In genomic region chr11:72781063-72781312, GRCh38 we compare ENCODE assay signal across 9 cellular contexts. TPM values are rescaled to one million over a fixed set of nuclear protein-coding genes. Genes with fewer than 3 reads are reported as not detected.
DNase-seq lines count a peak whose midpoint lies in the region; ATAC-seq, FAIRE-seq and TF ChIP-seq lines count a peak whose summit lies in the region.
"Had no signal": no experiment of that assay in that cellular context is flagged by ENCODE, and none has a peak within 500 bp of the region (broad histone marks: within the 10 kb centered on the region; RNA-seq: fewer than 3 reads in every experiment).

No MANE protein-coding gene starts in this region.

- H3K9me3 ChIP-seq in duodenal mucosa (ENCODE audit: control insufficient read depth in 1 of 2, low read length in 2 of 2) = no peaks in the 10 kb centered on the region

- TF ChIP-seq CTCF in C4-2B (conservative IDR thresholded peaks at IDR 0.05) (no peak), nephron progenitor cell (IDR thresholded peaks at IDR 0.05) (no peak)

- no peak for ATAC-seq in HG02678 (IDR thresholded peaks at IDR 0.05; ENCODE audit: unreplicated experiment)

- no peaks in the 10 kb centered on the region for H3K27me3 ChIP-seq in duodenal mucosa (ENCODE audit: control insufficient read depth in 1 of 2, insufficient read depth in 2 of 2, low read length in 2 of 2)

- H3K27ac ChIP-seq in C4-2B (peak overlapping the region; percentile 68), duodenal mucosa (ENCODE audit: low read depth, low read length) (peak overlapping the region; percentile 61)

- peaks cover 76 to 84% of the 10 kb centered on the region in 2 donors for H3K4me1 ChIP-seq in duodenal mucosa (ENCODE audit: control insufficient read depth in 1 of 2, insufficient read depth in 2 of 2, low read length in 2 of 2)

- no peaks in the 10 kb centered on the region for H3K9me3 Mint-ChIP-seq in nephron progenitor cell

- H3K4me3 Mint-ChIP-seq in nephron progenitor cell = peak overlapping the region; percentile 72

- peaks cover 37% of the 10 kb centered on the region for H3K27me3 Mint-ChIP-seq in nephron progenitor cell (ENCODE audit: low read depth, poor library complexity)

- H3K36me3 Mint-ChIP-seq in nephron progenitor cell (ENCODE audit: low read depth) = no peaks in the 10 kb centered on the region

- H3K4me1 Mint-ChIP-seq in nephron progenitor cell = peaks cover 60% of the 10 kb centered on the region

- H3K4me3 ChIP-seq in duodenal mucosa (ENCODE audit: low read depth in 1 of 2, low read length in 2 of 2) = peak overlapping the region; percentile 54 to 77

- H3K9ac ChIP-seq in duodenal mucosa (ENCODE audit: low read depth in 1 of 2, low read length in 2 of 2) = peak overlapping the region; percentile 65 to 83

- peaks cover 0 to 3% of the 10 kb centered on the region in 2 donors for H3K36me3 ChIP-seq in duodenal mucosa (ENCODE audit: control insufficient read depth in 1 of 2, insufficient read depth in 2 of 2, low read length in 2 of 2)

- DNase-seq in LoVo (ENCODE audit: low spot score) (peak; percentile 23), nephron progenitor cell (no peak), DMS 273 treated with DMSO at 0.1 percent for 48 hours (lab: John Stamatoyannopoulos, UW) (no peak), HTR-8/SVneo (ENCODE audit: insufficient read length, low spot score) (no peak), mucosa of gallbladder (ENCODE audit: low spot score) (no peak)
- DNase-seq: dermis blood vessel endothelial cell had no signal

- H3K27ac Mint-ChIP-seq in nephron progenitor cell = no peak overlapping the region

- FAIRE-seq in HTR-8/SVneo (lab: Jason Lieb, UNC) = no peak

RNA-seq across cellular contexts. Expression of gene STARD10, which starts 12.9 kb away (rescaled TPM):
- 540 TPM for total RNA-seq in mucosa of gallbladder

RNA-seq across cellular contexts. Expression of gene ARAP1, which starts 28.8 kb away (rescaled TPM):
- total RNA-seq in mucosa of gallbladder = 129 TPM

RNA-seq across cellular contexts. Expression of gene ATG16L2, which starts 33.2 kb away (rescaled TPM):
- 62.2 TPM for total RNA-seq in mucosa of gallbladder
